ENCODE assay signal across 9 cellular contexts in the genomic region with DNA sequence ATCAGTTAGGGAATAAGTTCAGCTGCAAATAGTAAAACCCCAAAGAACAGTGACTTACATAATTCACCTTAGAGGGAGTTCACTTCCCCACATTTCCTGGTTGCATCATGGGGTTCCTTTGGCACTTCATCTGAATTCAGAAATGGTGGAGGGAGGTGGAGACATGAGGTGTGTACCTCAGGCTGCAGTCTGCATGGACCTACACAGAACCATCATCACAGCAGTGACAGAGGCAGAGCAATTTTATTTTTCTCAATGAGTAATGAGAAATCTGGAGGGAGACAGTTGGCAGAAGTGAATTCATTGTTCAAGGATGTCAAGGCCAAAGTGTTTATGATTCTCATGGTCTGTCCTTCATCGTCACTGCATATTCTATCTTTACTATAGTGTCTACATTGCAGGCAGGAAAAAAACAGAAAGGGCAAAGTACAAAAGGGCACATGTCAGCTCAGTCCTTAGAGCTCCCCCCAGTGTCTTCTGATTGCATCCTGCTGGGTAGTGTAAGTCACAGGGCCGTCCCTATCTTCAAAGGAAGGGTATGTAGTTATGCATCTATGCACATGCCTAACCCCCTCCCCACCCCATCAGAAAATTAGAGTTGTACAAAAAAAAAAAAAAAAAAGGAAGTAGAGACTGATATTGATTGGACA.
A peak's percentile ranks its signal among the peaks of the same experiment; 100 is the strongest.
DNase-seq lines count a peak whose midpoint lies in the region; ATAC-seq, FAIRE-seq and TF ChIP-seq lines count a peak whose summit lies in the region.
"Had no signal": no experiment of that assay in that cellular context is flagged by ENCODE, and none has a peak within 500 bp of the region (broad histone marks: within the 10 kb centered on the region; RNA-seq: fewer than 3 reads in every experiment).

No MANE protein-coding gene starts in this region.

- H2AFZ ChIP-seq in GM12878 (ENCODE audit: control insufficient read depth, low read depth, low read length) (no peak overlapping the region), osteoblast (ENCODE audit: low read length) (no peak overlapping the region)

- TF ChIP-seq CTCF in 22Rv1 (IDR thresholded peaks at IDR 0.05) (peak; percentile 76), GM12878 (IDR thresholded peaks at IDR 0.05 in 2 of 3, conservative IDR thresholded peaks at IDR 0.05 in 1 of 3; ENCODE audit: control insufficient read depth in 2 of 3, extremely low read depth in 1 of 3, insufficient read depth in 1 of 3, low read depth in 3 of 3, low read length in 3 of 3) (peak; percentile 44 to 65 (median 60); a peak in 5 of 6 replicates), osteoblast (IDR thresholded peaks at IDR 0.05; ENCODE audit: extremely low read depth, low read depth, low read length) (peak; percentile 11)

- H3K36me3 ChIP-seq in GM12878 (ENCODE audit: control insufficient read depth in 2 of 2, insufficient read depth in 2 of 2, low read length in 1 of 2) (no peaks in the 10 kb centered on the region), osteoblast (ENCODE audit: insufficient read depth, low read length) (no peaks in the 10 kb centered on the region)

- RAD21 ChIA-PET in GM12878 (lab: Charles Lee; ENCODE audit: unreplicated experiment), result interaction anchor here (1.4 to 5.0 kb wide), 5 partner anchors 50 to 153 kb away, joined by 3 to 25 read pairs (median 12); no protein-coding TSS in a partner anchor

- TF ChIP-seq EP300 in Ishikawa (IDR thresholded peaks at IDR 0.05; ENCODE audit: borderline replicate concordance), result no peak
- no peak for TF ChIP-seq EP300 in GM12878 (IDR thresholded peaks at IDR 0.05; ENCODE audit: borderline replicate concordance in 1 of 2, control insufficient read depth in 1 of 2, low read depth in 2 of 2, low read length in 2 of 2)

- SMC1A ChIA-PET in GM12878 (lab: Charles Lee; ENCODE audit: uncharacterized antibody, unreplicated experiment), result interaction anchor here (1.2 to 6.2 kb wide), 7 partner anchors 18 to 154 kb away, joined by 3 to 67 read pairs (median 6); no protein-coding TSS in a partner anchor

- no peak for FAIRE-seq in GM12878 (lab: Jason Lieb, UNC)
- FAIRE-seq: G401.6 had no signal

- H3K4me1 ChIP-seq in GM12878 (ENCODE audit: control insufficient read depth, insufficient read depth, low read length) (no peaks in the 10 kb centered on the region), osteoblast (ENCODE audit: insufficient read depth, low read length) (no peaks in the 10 kb centered on the region)

- TF ChIP-seq POLR2A in GM12878 (IDR thresholded peaks at IDR 0.05; ENCODE audit: low read depth, low read length), result no peak

- DNase-seq in GM12878 (ENCODE audit: low read depth, low spot score) (peak; percentile 13), osteoblast (ENCODE audit: insufficient read length, low spot score, missing footprints) (no peak), COR-L47 (lab: John Stamatoyannopoulos, UW) (no peak), AG08396 (ENCODE audit: low spot score) (no peak), UCSD-AML1 (lab: John Stamatoyannopoulos, UW; ENCODE audit: unreplicated experiment) (no peak)

- in situ Hi-C loops in GM12878 (cut with MboI), result no loop called here

- H3K4me2 ChIP-seq in GM12878 (ENCODE audit: control insufficient read depth, insufficient read depth) (no peak overlapping the region), osteoblast (ENCODE audit: insufficient read depth, low read length) (no peak overlapping the region)

- no peak overlapping the region for H3K9ac ChIP-seq in GM12878 (ENCODE audit: control insufficient read depth, insufficient read depth, low read length)

- H3K27ac ChIP-seq in 22Rv1 (no peak overlapping the region), GM12878 (ENCODE audit: control insufficient read depth, insufficient read depth) (no peak overlapping the region), osteoblast (ENCODE audit: low read depth, low read length) (no peak overlapping the region)

- WGBS in GM12878 (ENCODE audit: insufficient coverage, insufficient replicate concordance, low lambda C conversion rate, missing lambda C conversion rate), result 0% methylated on average over 2 of the region's 2 CpGs

- intact Hi-C loops in GM12878 (cut with micrococcal nuclease; ENCODE audit: unreplicated experiment), result loop anchor here (1.0 to 10.0 kb wide), 3 partner anchors 53 to 400 kb away; no protein-coding TSS in a partner anchor

- TF ChIP-seq RAD21 in Ishikawa (IDR thresholded peaks at IDR 0.05; ENCODE audit: low read depth) (peak; percentile 48), GM12878 (IDR thresholded peaks at IDR 0.05; ENCODE audit: insufficient read depth, low read depth, low read length) (peak; percentile 44)

- CTCF ChIA-PET in GM12878 (lab: Yijun Ruan, JAX), result interaction anchor here (0.7 to 8.6 kb wide), 20 partner anchors 9 to 187 kb away, joined by 3 to 112 read pairs (median 4); no protein-coding TSS in a partner anchor

- H4K20me1 ChIP-seq in GM12878 (ENCODE audit: control insufficient read depth, insufficient read depth) (no peaks in the 10 kb centered on the region), osteoblast (ENCODE audit: insufficient read depth, low read length) (no peaks in the 10 kb centered on the region)

- no peak overlapping the region for H3K4me3 ChIP-seq in GM12878
- no peak overlapping the region for H3K4me3 ChIP-seq in osteoblast (ENCODE audit: insufficient read depth, low read length)

- peak; percentile 68 for ATAC-seq in GM18907 (IDR thresholded peaks at IDR 0.05; ENCODE audit: unreplicated experiment)
- ATAC-seq in GM12878, result peak; percentile 97

- BruUV-seq in GM12878 (replicated peaks; lab: Mats Ljungman, UMichigan), result no TSS peak

- H3K79me2 ChIP-seq in GM12878 (ENCODE audit: control insufficient read depth, insufficient read depth, low read length), result no peaks in the 10 kb centered on the region
- no peaks in the 10 kb centered on the region for H3K79me2 ChIP-seq in osteoblast (ENCODE audit: insufficient read depth, low read length)

- POLR2A ChIA-PET in GM12878 (lab: Charles Lee), result interaction anchor here (0.7 kb wide), 1 partner anchor 147 kb away, joined by 7 read pairs; no protein-coding TSS in a partner anchor

- no peaks in the 10 kb centered on the region; a peak in 1 of 4 replicates for H3K27me3 ChIP-seq in GM12878 (replicated peaks in 1 of 2; ENCODE audit: control insufficient read depth in 2 of 2, insufficient read depth in 2 of 2, low read length in 1 of 2)
- H3K27me3 ChIP-seq in osteoblast (ENCODE audit: insufficient read depth, low read length), result peaks cover 2% of the 10 kb centered on the region

- no peaks in the 10 kb centered on the region for H3K9me3 ChIP-seq in GM12878 (replicated peaks; ENCODE audit: control insufficient read depth, insufficient read depth, low read length)
- no peaks in the 10 kb centered on the region for H3K9me3 ChIP-seq in osteoblast (ENCODE audit: low read depth, low read length)

TF ChIP-seq in Ishikawa, 13 proteins besides CTCF, POLR2A, EP300 and RAD21 (continues in another document):
- TF ChIP-seq CEBPB (IDR thresholded peaks at IDR 0.05) (no peak), MAX (IDR thresholded peaks at IDR 0.05) (no peak), USF1 (IDR thresholded peaks at IDR 0.05) (no peak), YY1 (IDR thresholded peaks at IDR 0.05; ENCODE audit: low read depth) (no peak), TEAD4 (IDR thresholded peaks at IDR 0.05) (no peak)

TF ChIP-seq in GM12878, 131 proteins besides CTCF, POLR2A, EP300 and RAD21 (continues in another document):
- TF ChIP-seq SREBF2 (IDR thresholded peaks at IDR 0.05; ENCODE audit: low read length) (no peak), ZNF384 (IDR thresholded peaks at IDR 0.05; ENCODE audit: borderline replicate concordance, low read depth, low read length) (peak; percentile 56; the same call in 1 of the 2 replicates), SMC3 (IDR thresholded peaks at IDR 0.05; ENCODE audit: borderline replicate concordance, low read length) (peak; percentile 79), BHLHE40 (IDR thresholded peaks at IDR 0.05; ENCODE audit: borderline replicate concordance in 1 of 2, low read depth in 2 of 2, low read length in 1 of 2) (0 out of 4 replicates have a peak, but pooled peaks of 1 of the 2 experiments have one; percentile 33), SKIL (IDR thresholded peaks at IDR 0.05; ENCODE audit: low read depth, poor library complexity, severe bottlenecking) (no peak), NR2C1 (IDR thresholded peaks at IDR 0.05) (peak; percentile 48), CHD4 (IDR thresholded peaks at IDR 0.05) (no peak)
- TF ChIP-seq, protein P1, sequence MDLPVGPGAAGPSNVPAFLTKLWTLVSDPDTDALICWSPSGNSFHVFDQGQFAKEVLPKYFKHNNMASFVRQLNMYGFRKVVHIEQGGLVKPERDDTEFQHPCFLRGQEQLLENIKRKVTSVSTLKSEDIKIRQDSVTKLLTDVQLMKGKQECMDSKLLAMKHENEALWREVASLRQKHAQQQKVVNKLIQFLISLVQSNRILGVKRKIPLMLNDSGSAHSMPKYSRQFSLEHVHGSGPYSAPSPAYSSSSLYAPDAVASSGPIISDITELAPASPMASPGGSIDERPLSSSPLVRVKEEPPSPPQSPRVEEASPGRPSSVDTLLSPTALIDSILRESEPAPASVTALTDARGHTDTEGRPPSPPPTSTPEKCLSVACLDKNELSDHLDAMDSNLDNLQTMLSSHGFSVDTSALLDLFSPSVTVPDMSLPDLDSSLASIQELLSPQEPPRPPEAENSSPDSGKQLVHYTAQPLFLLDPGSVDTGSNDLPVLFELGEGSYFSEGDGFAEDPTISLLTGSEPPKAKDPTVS (IDR thresholded peaks at IDR 0.05; ENCODE audit: low read depth, low read length), result no peak

Comparison
In these comparisons a context has a peak if more than half of its experiments do, and no peak if none do; other contexts are left out.
1. CTCF ChIP-seq: peak in every context shown above with its lines; median percentile 76 in 22Rv1; 60 in GM12878; 11 in osteoblast.